Comparison of ENCODE assay signal across 19 cellular contexts in genomic region chr2:108965540-108966299, GRCh38. TPM values are rescaled to one million over a fixed set of nuclear protein-coding genes. Genes with fewer than 3 reads are reported as not detected.
DNase-seq lines count a peak whose midpoint lies in the region; ATAC-seq and TF ChIP-seq lines count a peak whose summit lies in the region.
"Had no signal": no experiment of that assay in that cellular context is flagged by ENCODE, and none has a peak within 500 bp of the region (broad histone marks: within the 10 kb centered on the region; RNA-seq: fewer than 3 reads in every experiment).

No MANE protein-coding gene starts in this region.

- intact Hi-C loops in mucosa of descending colon (cut with DNase I, micrococcal nuclease), result no loop called here

- no peaks in the 10 kb centered on the region for H3K27me3 ChIP-seq in CD4-positive, CD25-positive, alpha-beta regulatory T cell (ENCODE audit: control insufficient read depth, insufficient read depth, low read length)
- H3K27me3 ChIP-seq in H9 (ENCODE audit: insufficient read depth, low read length), result no peaks in the 10 kb centered on the region
- H3K27me3 ChIP-seq: Peyer's patch, thyroid gland had no signal

- H3K27ac ChIP-seq in CD4-positive, CD25-positive, alpha-beta regulatory T cell (ENCODE audit: insufficient read depth, low read length, poor library complexity, severe bottlenecking), result peak overlapping the region; percentile 27
- no peak overlapping the region for H3K27ac ChIP-seq in H9 (ENCODE audit: insufficient read length, low read depth, low read length)
- H3K27ac ChIP-seq: HL-60, lower lobe of right lung, thyroid gland had no signal

- H3K23ac ChIP-seq in H9 (ENCODE audit: insufficient read length, low read depth, low read length), result no peak overlapping the region

- H3K9ac ChIP-seq in H9 (ENCODE audit: extremely low read depth, insufficient read length, low read length), result no peak overlapping the region

- no CpG with 5 or more reads among the region's 3 CpGs for WGBS in H9 (ENCODE audit: extremely low coverage, insufficient read length, low lambda C conversion rate)

- no peaks in the 10 kb centered on the region for H3K9me3 ChIP-seq in CD4-positive, CD25-positive, alpha-beta regulatory T cell (ENCODE audit: control insufficient read depth in 2 of 2, low read length in 2 of 2)
- H3K9me3 ChIP-seq in mucosa of descending colon (no peaks in the 10 kb centered on the region), H9 (ENCODE audit: control insufficient read depth, low read depth, low read length) (no peaks in the 10 kb centered on the region)
- H3K9me3 ChIP-seq: lower lobe of right lung, Peyer's patch, thyroid gland had no signal

- no peaks in the 10 kb centered on the region for H3K79me1 ChIP-seq in H9 (ENCODE audit: insufficient read depth, low read depth, low read length, poor library complexity, severe bottlenecking)

- H3K4me3 ChIP-seq in CD4-positive, CD25-positive, alpha-beta regulatory T cell (ENCODE audit: low read depth, low read length), result peak overlapping the region; percentile 55
- H3K4me3 ChIP-seq in Jurkat, Clone E6-1 (ENCODE audit: low read length), result no peak overlapping the region
- no peak overlapping the region for H3K4me3 ChIP-seq in mucosa of descending colon
- H3K4me3 ChIP-seq: lower lobe of right lung, Peyer's patch, thyroid gland had no signal

- H3T11ph ChIP-seq in H9 (ENCODE audit: low read length), result no peak overlapping the region

- peak; percentile 8 to 55 (median 47) for DNase-seq in CD4-positive, CD25-positive, alpha-beta regulatory T cell
- peak; percentile 82 for DNase-seq in Jurkat, Clone E6-1 (ENCODE audit: low read depth, low spot score)
- peak; percentile 43 for DNase-seq in activated gamma-delta T cell treated with anti-CD3 and anti-CD28 coated beads, Interleukin-2, amount 50 U/mL, for 16 hours (ENCODE audit: low read depth)
- DNase-seq in mucosa of descending colon (no peak), epidermal melanocyte (ENCODE audit: insufficient read length, low spot score) (no peak), H9 (no peak), NCI-H82 (lab: John Stamatoyannopoulos, UW) (no peak), ecto neural progenitor cell (ENCODE audit: low spot score) (no peak)
- DNase-seq: aorta, DMS79 treated with DMSO at 0.1 percent for 48 hours, Kasumi-1, lower lobe of right lung, NCI-H146, NCI-H524, thyroid gland had no signal

- H3K27me3 Mint-ChIP-seq in CD4-positive, CD25-positive, alpha-beta regulatory T cell, result peaks cover 4% of the 10 kb centered on the region
- H3K27me3 Mint-ChIP-seq in H9 (ENCODE audit: low read depth), result no peaks in the 10 kb centered on the region; the same call in none of the 2 replicates

- H2BK5ac ChIP-seq in H9 (ENCODE audit: insufficient read length, low read length), result no peak overlapping the region

- no peak overlapping the region for H3K4ac ChIP-seq in H9 (ENCODE audit: low read depth, low read length)

- no peaks in the 10 kb centered on the region for H3K9me3 Mint-ChIP-seq in CD4-positive, CD25-positive, alpha-beta regulatory T cell
- no peaks in the 10 kb centered on the region; a peak in 1 of 5 replicates for H3K9me3 Mint-ChIP-seq in H9
- H3K9me3 Mint-ChIP-seq: T-helper 2 cell treated with Interferon-gamma antibody and Interleukin-4, amounts not matched to agents 5 μg/mL and 100 μg/mL, for 36 hours had no signal

- no peak overlapping the region for H3K4me2 ChIP-seq in H9 (ENCODE audit: insufficient read depth, insufficient read length, low read length)

- no peak overlapping the region for H2BK120ac ChIP-seq in H9 (ENCODE audit: low read depth, low read length, poor library complexity, severe bottlenecking)

- H2AFZ ChIP-seq in H9 (ENCODE audit: low read length), result no peak overlapping the region

- H4K8ac ChIP-seq in H9 (replicated peaks; ENCODE audit: insufficient read length, low read depth, low read length), result no peak overlapping the region

- H3K18ac ChIP-seq in H9 (ENCODE audit: insufficient read length, low read depth, low read length), result no peak overlapping the region

- H3K4me1 ChIP-seq in CD4-positive, CD25-positive, alpha-beta regulatory T cell (ENCODE audit: control insufficient read depth, insufficient read depth, low read length, poor library complexity, severe bottlenecking), result peaks cover 28% of the 10 kb centered on the region
- H3K4me1 ChIP-seq in mucosa of descending colon (ENCODE audit: low read depth), result peaks cover 21% of the 10 kb centered on the region
- H3K4me1 ChIP-seq in H9 (ENCODE audit: insufficient read depth, low read length), result peaks cover 2% of the 10 kb centered on the region; the same call in 1 of the 2 replicates
- H3K4me1 ChIP-seq: lower lobe of right lung, thyroid gland had no signal

- no peak overlapping the region for H2BK15ac ChIP-seq in H9 (ENCODE audit: low read depth, low read length)

- H3K4me1 Mint-ChIP-seq in CD4-positive, CD25-positive, alpha-beta regulatory T cell, result peaks cover 0 to 96% (median 32%) of the 10 kb centered on the region in 4 donors
- peaks cover 29 to 31% of the 10 kb centered on the region in 2 experiments for H3K4me1 Mint-ChIP-seq in H9

- H4K20me1 ChIP-seq in H9 (ENCODE audit: control insufficient read depth, insufficient read depth, insufficient read length), result no peaks in the 10 kb centered on the region

- no peak for TF ChIP-seq CTCF in mucosa of descending colon (IDR thresholded peaks at IDR 0.05)
- no peak for TF ChIP-seq CTCF in H9 (conservative IDR thresholded peaks at IDR 0.05)

- ATAC-seq in CD4-positive, CD25-positive, alpha-beta regulatory T cell (ENCODE audit: low read depth in 2 of 2), result peak; percentile 59 to 75
- peak; percentile 55 for ATAC-seq in mucosa of descending colon
- ATAC-seq: lower lobe of right lung had no signal

- no peak overlapping the region for H3K56ac ChIP-seq in H9 (ENCODE audit: insufficient read length, low read depth, low read length)

- H3K27ac Mint-ChIP-seq in CD4-positive, CD25-positive, alpha-beta regulatory T cell, result peak overlapping the region; percentile 83 to 87 (median 84)
- H3K27ac Mint-ChIP-seq in H9, result no peak overlapping the region
- H3K27ac Mint-ChIP-seq: T-helper 2 cell treated with Interferon-gamma antibody and Interleukin-4, amounts not matched to agents 5 μg/mL and 100 μg/mL, for 36 hours had no signal

- H2BK12ac ChIP-seq in H9 (ENCODE audit: insufficient read length, low read depth, low read length), result no peak overlapping the region

- peaks cover 6% of the 10 kb centered on the region for H3K36me3 Mint-ChIP-seq in CD4-positive, CD25-positive, alpha-beta regulatory T cell
- no peaks in the 10 kb centered on the region; a peak in 1 of 7 replicates for H3K36me3 Mint-ChIP-seq in H9 (ENCODE audit: insufficient read depth in 1 of 3, low read depth in 3 of 3)

- H4K91ac ChIP-seq in H9 (ENCODE audit: insufficient read length, low read depth, low read length), result no peak overlapping the region

- H3K23me2 ChIP-seq in H9 (ENCODE audit: insufficient read length, low read depth, low read length, poor library complexity, severe bottlenecking), result no peaks in the 10 kb centered on the region

- H2AK5ac ChIP-seq in H9 (ENCODE audit: insufficient read length, low read length), result no peak overlapping the region

- no peak overlapping the region for H4K5ac ChIP-seq in H9 (ENCODE audit: insufficient read length, low read depth, low read length)

- H3K4me3 Mint-ChIP-seq in CD4-positive, CD25-positive, alpha-beta regulatory T cell, result peak overlapping the region; percentile 77 to 88 (median 81)
- no peak overlapping the region; a peak in 1 of 5 replicates for H3K4me3 Mint-ChIP-seq in H9
- H3K4me3 Mint-ChIP-seq: T-helper 2 cell treated with Interferon-gamma antibody and Interleukin-4, amounts not matched to agents 5 μg/mL and 100 μg/mL, for 36 hours had no signal

- no peak overlapping the region for H2BK20ac ChIP-seq in H9 (ENCODE audit: low read depth, low read length, poor library complexity, severe bottlenecking)

- H3K36me3 ChIP-seq in CD4-positive, CD25-positive, alpha-beta regulatory T cell (ENCODE audit: control insufficient read depth, insufficient read depth, low read length), result no peaks in the 10 kb centered on the region
- H3K36me3 ChIP-seq in mucosa of descending colon (ENCODE audit: low read depth), result no peaks in the 10 kb centered on the region
- H3K36me3 ChIP-seq: lower lobe of right lung, Peyer's patch, thyroid gland had no signal

- H3K79me2 ChIP-seq in H9 (ENCODE audit: insufficient read depth, low read length), result no peaks in the 10 kb centered on the region

- H3K14ac ChIP-seq in H9 (ENCODE audit: insufficient read depth, low read length), result no peak overlapping the region

RNA-seq across cellular contexts. Expression of gene EDAR, which starts 23.3 kb away (rescaled TPM):
- 3.2 TPM for total RNA-seq in CD4-positive, CD25-positive, alpha-beta regulatory T cell
- 1 to 10 TPM; 1.4 to 6.7 (median 2.6) TPM for polyA plus RNA-seq in CD4-positive, CD25-positive, alpha-beta regulatory T cell
- not detected for polyA plus RNA-seq in Jurkat, Clone E6-1 (2012; ENCODE audit: insufficient read depth, insufficient read length)
- total RNA-seq in mucosa of descending colon (under 1 TPM; 0.25 to 0.81 (median 0.60) TPM), H9 (2021) (not detected in 2 replicates)
- total RNA-seq: aorta, skeletal muscle tissue, thyroid gland had no signal
- polyA plus RNA-seq: aorta had no signal

Comparison
In these comparisons a context has a peak if more than half of its experiments do, and no peak if none do; other contexts are left out.
1. DNase-seq: peak in CD4-positive, CD25-positive, alpha-beta regulatory T cell (3 of 3), Jurkat, Clone E6-1 (single experiment) and activated gamma-delta T cell treated with anti-CD3 and anti-CD28 coated beads, Interleukin-2, amount 50 U/mL, for 16 hours (single experiment); none in mucosa of descending colon (0 of 3), epidermal melanocyte (single experiment), H9 (single experiment), NCI-H82 (single experiment) and ecto neural progenitor cell (single experiment).
2. H3K27ac Mint-ChIP-seq: peak in CD4-positive, CD25-positive, alpha-beta regulatory T cell (3 of 3); none in H9 (0 of 3).
3. H3K4me3 Mint-ChIP-seq: peak in CD4-positive, CD25-positive, alpha-beta regulatory T cell (4 of 4); none in H9 (0 of 2).